Comparison of ENCODE assay signal across 17 cellular contexts in genomic region chr5:133727636-133728035, GRCh38.
DNase-seq lines count a peak whose midpoint lies in the region; ATAC-seq, FAIRE-seq and TF ChIP-seq lines count a peak whose summit lies in the region.
"Had no signal": no experiment of that assay in that cellular context is flagged by ENCODE, and none has a peak within 500 bp of the region (broad histone marks: within the 10 kb centered on the region; RNA-seq: fewer than 3 reads in every experiment).

No MANE protein-coding gene starts in this region.

- no peak overlapping the region for H2AFZ ChIP-seq in HepG2 (ENCODE audit: low read length)

- 72% methylated on average over 2 of the region's 2 CpGs for WGBS in right lobe of liver (ENCODE audit: insufficient coverage, low coverage, low lambda C conversion rate, missing lambda C conversion rate)
- WGBS in HepG2 (ENCODE audit: low lambda C conversion rate): 5% methylated on average over 2 of the region's 2 CpGs

- H3K4me3 ChIP-seq in right lobe of liver (no peak overlapping the region), HepG2 (replicated peaks in 1 of 3; ENCODE audit: insufficient read depth in 1 of 3, low read depth in 2 of 3, low read length in 3 of 3) (no peak overlapping the region)
- H3K4me3 ChIP-seq: BLaER1 had no signal

- no peak for DNase-seq in right lobe of liver
- DNase-seq in HepG2 (ENCODE audit: low spot score): no peak
- peak; percentile 37 for DNase-seq in inferior parietal cortex (ENCODE audit: extremely low spot score)
- DNase-seq in superior temporal gyrus (ENCODE audit: extremely low spot score): peak; percentile 48
- DNase-seq in stimulated activated CD4-positive, alpha-beta T cell treated with anti-CD3 and anti-CD28 coated beads, Interleukin-4, amount 100 ng/mL, for 4 hours: no peak
- DNase-seq in NCI-H2081 (lab: John Stamatoyannopoulos, UW): no peak
- no peak for DNase-seq in NCI-H1694 treated with DMSO at 0.1 percent for 48 hours (lab: John Stamatoyannopoulos, UW)
- DNase-seq: 8988T; AML-193; Caco-2; CD8-positive, alpha-beta memory T cell; EL; GOT3; H9 had no signal

- no peak for TF ChIP-seq CTCF in right lobe of liver (IDR thresholded peaks at IDR 0.05)
- TF ChIP-seq CTCF in HepG2 (CRISPR knock-in tag; IDR thresholded peaks at IDR 0.05): no peak

- intact Hi-C loops in right lobe of liver (cut with DNase I): no loop called here
- intact Hi-C loops in HepG2 (cut with micrococcal nuclease; ENCODE audit: unreplicated experiment): no loop called here

- H3K27ac ChIP-seq in right lobe of liver (no peak overlapping the region), HepG2 (ENCODE audit: extremely low read length, insufficient read depth, low read length) (no peak overlapping the region)
- H3K27ac ChIP-seq: BLaER1 had no signal

- CTCF ChIA-PET in HepG2 (lab: Yijun Ruan, JAX; ENCODE audit: low intra/inter-chr PET ratio, low total read pairs): no interaction called here

- no peak for FAIRE-seq in HepG2 (lab: Jason Lieb, UNC)
- FAIRE-seq: G401.6, GM12891 had no signal

- TF ChIP-seq POLR2A in right lobe of liver (IDR thresholded peaks at IDR 0.05): no peak
- TF ChIP-seq POLR2A in HepG2 (IDR thresholded peaks at IDR 0.05; ENCODE audit: insufficient read depth in 1 of 2, low read depth in 2 of 2, low read length in 2 of 2): no peak

- BruUV-seq in HepG2 (replicated peaks; lab: Mats Ljungman, UMichigan): no TSS peak

- ATAC-seq in right lobe of liver: peak in 3 of 4 donors; percentile 37 to 71 (median 64)
- no peak for ATAC-seq in HepG2

- in situ Hi-C loops in HepG2 (cut with HindIII; ENCODE audit: extremely low pct_ligation_motif_present, low pct_unique_long_range_greater_than_20kb): no loop called here

- no peak for TF ChIP-seq RAD21 in HepG2 (CRISPR knock-in tag; IDR thresholded peaks at IDR 0.05)

- POLR2A ChIA-PET in HepG2 (lab: Yijun Ruan, JAX): no interaction called here

- no peak overlapping the region for H3K9ac ChIP-seq in HepG2 (ENCODE audit: insufficient read depth, low read depth, low read length)
- H3K9ac ChIP-seq: BLaER1 had no signal

- no peaks in the 10 kb centered on the region for H3K27me3 ChIP-seq in right lobe of liver
- 0 out of 5 replicates have a peak, but pooled peaks cover 0 to 9% of the 10 kb centered on the region in 2 experiments for H3K27me3 ChIP-seq in HepG2 (ENCODE audit: control insufficient read depth in 1 of 2, insufficient read depth in 2 of 2, low read length in 2 of 2)
- H3K27me3 ChIP-seq: BLaER1 had no signal

- H3K36me3 ChIP-seq in right lobe of liver (no peaks in the 10 kb centered on the region), HepG2 (replicated peaks in 1 of 2; ENCODE audit: control insufficient read depth in 1 of 2, insufficient read depth in 2 of 2, low read length in 2 of 2) (no peaks in the 10 kb centered on the region)
- H3K36me3 ChIP-seq: BLaER1 had no signal

- no peaks in the 10 kb centered on the region for H4K20me1 ChIP-seq in HepG2 (ENCODE audit: insufficient read depth, low read length)
- H4K20me1 ChIP-seq: BLaER1 had no signal

- H3K9me3 ChIP-seq in right lobe of liver (no peaks in the 10 kb centered on the region), HepG2 (ENCODE audit: low read length) (peaks cover 12% of the 10 kb centered on the region)

- no peak overlapping the region for H3K4me2 ChIP-seq in HepG2 (ENCODE audit: low read depth, low read length)
- H3K4me2 ChIP-seq: BLaER1 had no signal

- H3K79me2 ChIP-seq in HepG2 (ENCODE audit: insufficient read depth, low read length): no peaks in the 10 kb centered on the region

- TF ChIP-seq EP300 in HepG2 (IDR thresholded peaks at IDR 0.05; ENCODE audit: low read depth in 2 of 2, low read length in 2 of 2) (no peak), HepG2 (CRISPR knock-in tag; IDR thresholded peaks at IDR 0.05; ENCODE audit: borderline replicate concordance) (no peak)

- H3K4me1 ChIP-seq in right lobe of liver: no peaks in the 10 kb centered on the region
- H3K4me1 ChIP-seq in HepG2 (ENCODE audit: insufficient read depth, low read length): no peaks in the 10 kb centered on the region
- H3K4me1 ChIP-seq: Caco-2 had no signal

TF ChIP-seq in HepG2, 621 proteins besides CTCF, POLR2A, EP300 and RAD21:
- TF ChIP-seq ZNF670 (CRISPR knock-in tag; IDR thresholded peaks at IDR 0.05; ENCODE audit: borderline replicate concordance) (no peak), ZNF451 (CRISPR knock-in tag; IDR thresholded peaks at IDR 0.05) (no peak), ASH2L (IDR thresholded peaks at IDR 0.05; ENCODE audit: insufficient read length, low read depth, low read length) (no peak), MAFK (conservative IDR thresholded peaks at IDR 0.05 in 1 of 2, IDR thresholded peaks at IDR 0.05 in 1 of 2; ENCODE audit: low read length in 2 of 2) (no peak), KAT2B (IDR thresholded peaks at IDR 0.05; ENCODE audit: borderline replicate concordance, low read depth, low read length) (no peak), E2F1 (CRISPR knock-in tag; IDR thresholded peaks at IDR 0.05) (no peak), FOSL1 (CRISPR knock-in tag; IDR thresholded peaks at IDR 0.05; ENCODE audit: borderline replicate concordance) (no peak), PRDM4 (CRISPR knock-in tag; IDR thresholded peaks at IDR 0.05; ENCODE audit: borderline replicate concordance) (no peak)
TF ChIP-seq in HepG2: peak in this region for 0.

Comparison
In these comparisons a context has a peak if more than half of its experiments do, and no peak if none do; other contexts are left out.
1. DNase-seq: peak in inferior parietal cortex (single experiment) and superior temporal gyrus (single experiment); none in right lobe of liver (0 of 3), HepG2 (single experiment), stimulated activated CD4-positive, alpha-beta T cell treated with anti-CD3 and anti-CD28 coated beads, Interleukin-4, amount 100 ng/mL, for 4 hours (0 of 2), NCI-H2081 (0 of 2) and NCI-H1694 treated with DMSO at 0.1 percent for 48 hours (single experiment).